19 cellular contexts compared by ENCODE assay signal in genomic region chr6:169079650-169080049, GRCh38.
A peak's percentile ranks its signal among the peaks of the same experiment; 100 is the strongest.
DNase-seq lines count a peak whose midpoint lies in the region; ATAC-seq and TF ChIP-seq lines count a peak whose summit lies in the region.
"Had no signal": no experiment of that assay in that cellular context is flagged by ENCODE, and none has a peak within 500 bp of the region (broad histone marks: within the 10 kb centered on the region; RNA-seq: fewer than 3 reads in every experiment).

No MANE protein-coding gene starts in this region.

- H3K27ac ChIP-seq in mammary epithelial cell (ENCODE audit: insufficient read depth, low read depth, low read length) (no peak overlapping the region), gastrocnemius medialis (no peak overlapping the region)
- H3K27ac ChIP-seq: Peyer's patch, SK-N-MC had no signal

- H4K20me1 ChIP-seq in mammary epithelial cell (ENCODE audit: insufficient read depth, low read length) = no peaks in the 10 kb centered on the region

- H3K4me3 ChIP-seq in mammary epithelial cell (replicated peaks in 1 of 3; ENCODE audit: insufficient read depth in 1 of 3, low read depth in 2 of 3, low read length in 3 of 3) = no peak overlapping the region
- H3K4me3 ChIP-seq in gastrocnemius medialis = no peak overlapping the region
- H3K4me3 ChIP-seq: MG63, Peyer's patch, SK-N-MC had no signal

- H3K4me1 ChIP-seq in mammary epithelial cell (ENCODE audit: insufficient read depth, low read length) (peaks cover 6% of the 10 kb centered on the region), gastrocnemius medialis (no peaks in the 10 kb centered on the region)
- H3K4me1 ChIP-seq: Caco-2, Peyer's patch had no signal

- intact Hi-C loops in mammary epithelial cell (cut with micrococcal nuclease) (no loop called here), gastrocnemius medialis (cut with DNase I; ENCODE audit: low total_unique reads) (no loop called here)

- H3K9me3 ChIP-seq in mammary epithelial cell (replicated peaks; ENCODE audit: insufficient read depth, low read length) = no peaks in the 10 kb centered on the region
- H3K9me3 ChIP-seq in gastrocnemius medialis = no peaks in the 10 kb centered on the region
- H3K9me3 ChIP-seq: Caco-2, MG63, Peyer's patch had no signal

- BruUV-seq in mammary epithelial cell (replicated peaks; lab: Mats Ljungman, UMichigan) = no TSS peak

- in situ Hi-C loops in SK-MEL-5 (cut with HindIII; ENCODE audit: low pct_unique_long_range_greater_than_20kb, low sequenced_read_pairs) (no loop called here), mammary epithelial cell (cut with MboI; ENCODE audit: low sequenced_read_pairs in 2 of 2) (no loop called here), gastrocnemius medialis (cut with MboI; ENCODE audit: low sequenced_read_pairs in 4 of 4) (no loop called here)

- ATAC-seq in HG03432 (IDR thresholded peaks at IDR 0.05; ENCODE audit: unreplicated experiment) (no peak), GM18867 (IDR thresholded peaks at IDR 0.05; ENCODE audit: unreplicated experiment) (no peak), gastrocnemius medialis (no peak)
- ATAC-seq: Right ventricle myocardium inferior had no signal

- TF ChIP-seq CTCF in mammary epithelial cell (conservative IDR thresholded peaks at IDR 0.05 in 1 of 2, IDR thresholded peaks at IDR 0.05 in 1 of 2; ENCODE audit: extremely low read depth in 1 of 2, insufficient read depth in 1 of 2, low read depth in 1 of 2, low read length in 2 of 2) = no peak
- TF ChIP-seq CTCF in gastrocnemius medialis (IDR thresholded peaks at IDR 0.05 in 4 of 5, conservative IDR thresholded peaks at IDR 0.05 in 1 of 5) = no peak

- dilution Hi-C loops in mammary epithelial cell (cut with HindIII; ENCODE audit: low sequenced_read_pairs) = loop anchor here (5.0 kb wide), 1 partner anchor 53 kb away; no protein-coding TSS in a partner anchor

- H3K36me3 ChIP-seq in mammary epithelial cell (ENCODE audit: insufficient read depth, low read length) (no peaks in the 10 kb centered on the region), gastrocnemius medialis (no peaks in the 10 kb centered on the region)
- H3K36me3 ChIP-seq: MG63, Peyer's patch had no signal

- CTCF ChIA-PET in mammary epithelial cell (lab: Charles Lee; ENCODE audit: low non-redundant PET) = no interaction called here

- H3K79me2 ChIP-seq in mammary epithelial cell (ENCODE audit: insufficient read depth, low read length) = no peaks in the 10 kb centered on the region

- DNase-seq in COLO829 (ENCODE audit: low spot score) = peak; percentile 64
- peak; percentile 62 for DNase-seq in SK-MEL-5 (ENCODE audit: low read depth, low spot score)
- peak; percentile 39 for DNase-seq in mammary epithelial cell
- peak; percentile 1 for DNase-seq in globus pallidus (ENCODE audit: low spot score)
- no peak for DNase-seq in NCI-H82 treated with DMSO at 0.1 percent for 48 hours (lab: John Stamatoyannopoulos, UW; ENCODE audit: unreplicated experiment)
- no peak for DNase-seq in gastrocnemius medialis
- DNase-seq: Caco-2; CD4-positive, CD25-positive, alpha-beta regulatory T cell; MG63; NCI-H1048; NCI-H1436 treated with DMSO at 0.1 percent for 48 hours; NCI-H2029 treated with DMSO at 0.1 percent for 48 hours; NCI-H446 treated with DMSO at 0.1 percent for 48 hours; NCI-H69; Peyer's patch had no signal

- no peak overlapping the region for H3K4me2 ChIP-seq in mammary epithelial cell (ENCODE audit: insufficient read depth, low read depth, low read length)

- TF ChIP-seq POLR2A in gastrocnemius medialis (IDR thresholded peaks at IDR 0.05) = no peak

- H3K27me3 ChIP-seq in mammary epithelial cell (ENCODE audit: insufficient read depth, low read length) (no peaks in the 10 kb centered on the region), gastrocnemius medialis (peaks cover 0 to 5% (median 0%) of the 10 kb centered on the region in 3 donors)
- H3K27me3 ChIP-seq: MG63, Peyer's patch had no signal

- no peak overlapping the region for H2AFZ ChIP-seq in mammary epithelial cell (ENCODE audit: low read depth, low read length)

- 19% methylated on average over 3 of the region's 3 CpGs for WGBS in mammary epithelial cell (ENCODE audit: low coverage, missing lambda C conversion rate)

- no peak overlapping the region for H3K9ac ChIP-seq in mammary epithelial cell (ENCODE audit: insufficient read depth, low read length)

Comparison
In these comparisons a context has a peak if more than half of its experiments do, and no peak if none do; other contexts are left out.
1. DNase-seq: peak in COLO829 (single experiment), SK-MEL-5 (single experiment), mammary epithelial cell (single experiment) and globus pallidus (single experiment); none in NCI-H82 treated with DMSO at 0.1 percent for 48 hours (single experiment) and gastrocnemius medialis (0 of 2).